In genomic region chr21:42120056-42120903, GRCh38 we compare ENCODE assay signal across 12 cellular contexts. TPM values are rescaled to one million over a fixed set of nuclear protein-coding genes. Genes with fewer than 3 reads are reported as not detected.
DNase-seq lines count a peak whose midpoint lies in the region; ATAC-seq, FAIRE-seq and TF ChIP-seq lines count a peak whose summit lies in the region.
"Had no signal": no experiment of that assay in that cellular context is flagged by ENCODE, and none has a peak within 500 bp of the region (broad histone marks: within the 10 kb centered on the region; RNA-seq: fewer than 3 reads in every experiment).

No MANE protein-coding gene starts in this region.

- no peaks in the 10 kb centered on the region for H3K9me3 ChIP-seq in Loucy (ENCODE audit: insufficient read depth, low read depth, low read length)
- no peaks in the 10 kb centered on the region for H3K9me3 ChIP-seq in kidney (ENCODE audit: control insufficient read depth in 1 of 2, low read length in 2 of 2)
- H3K9me3 ChIP-seq: psoas muscle had no signal

- H3K27ac Mint-ChIP-seq in activated naive CD4-positive, alpha-beta T cell treated with anti-CD3 and anti-CD28 coated beads, Interleukin-2, amount 50 U/mL, for 72 hours = no peak overlapping the region

- no peaks in the 10 kb centered on the region for H3K36me3 Mint-ChIP-seq in activated naive CD4-positive, alpha-beta T cell treated with anti-CD3 and anti-CD28 coated beads, Interleukin-2, amount 50 U/mL, for 72 hours

- no peaks in the 10 kb centered on the region for H3K9me2 ChIP-seq in Loucy (replicated peaks; ENCODE audit: low read depth, low read length)

- TF ChIP-seq CTCF in Loucy (conservative IDR thresholded peaks at IDR 0.05; ENCODE audit: low read length) (no peak), kidney (IDR thresholded peaks at IDR 0.05; ENCODE audit: borderline replicate concordance, extremely low read depth, insufficient read depth) (no peak)

- ATAC-seq in activated naive CD4-positive, alpha-beta T cell treated with anti-CD3 and anti-CD28 coated beads, Interleukin-2, amount 50 U/mL, for 72 hours = no peak
- ATAC-seq: psoas muscle had no signal

- no peak overlapping the region for H3K27ac ChIP-seq in kidney (ENCODE audit: low read depth in 2 of 2, low read length in 2 of 2)
- H3K27ac ChIP-seq: psoas muscle had no signal

- H4K20me1 ChIP-seq in Loucy (ENCODE audit: insufficient read depth, low read length, poor library complexity, severe bottlenecking) = no peaks in the 10 kb centered on the region

- FAIRE-seq in GM12891 (lab: Jason Lieb, UNC) (peak; percentile 62), kidney (lab: Jason Lieb, UNC) (no peak)
- FAIRE-seq: H54 had no signal

- peaks cover 15% of the 10 kb centered on the region for H3F3A ChIP-seq in Loucy (ENCODE audit: low read depth)

- peak overlapping the region; percentile 76 for H3K4me2 ChIP-seq in Loucy (ENCODE audit: low read depth, low read length, poor library complexity, severe bottlenecking)

- H3K27me3 ChIP-seq in Loucy (ENCODE audit: insufficient read depth, low read length, poor library complexity, severe bottlenecking) = no peaks in the 10 kb centered on the region

- H3K9me3 Mint-ChIP-seq in activated naive CD4-positive, alpha-beta T cell treated with anti-CD3 and anti-CD28 coated beads, Interleukin-2, amount 50 U/mL, for 72 hours = no peaks in the 10 kb centered on the region
- H3K9me3 Mint-ChIP-seq: central memory CD8-positive, alpha-beta T cell had no signal

- H2AFZ ChIP-seq in Loucy (ENCODE audit: low read length) = no peak overlapping the region

- intact Hi-C loops in kidney (cut with DNase I) = no loop called here

- TF ChIP-seq POLR2A in GM12891 (IDR thresholded peaks at IDR 0.05; ENCODE audit: low read depth, low read length) = no peak

- H3K79me2 ChIP-seq in Loucy (ENCODE audit: insufficient read depth, low read length) = peaks cover 51% of the 10 kb centered on the region

- DNase-seq in GM12891 (ENCODE audit: insufficient read length, low spot score) (no peak), NCI-H774 (lab: John Stamatoyannopoulos, UW) (peak; percentile 50), kidney (peak; percentile 41), HCEC 1CT (no peak), GDM1 (lab: John Stamatoyannopoulos, UW) (no peak)
- no peak for DNase-seq in activated naive CD4-positive, alpha-beta T cell treated with anti-CD3 and anti-CD28 coated beads, Interleukin-2, amount 50 U/mL, for 72 hours (ENCODE audit: low spot score in 2 of 2)
- no peak for DNase-seq in stimulated activated CD4-positive, alpha-beta T cell treated with anti-CD3 and anti-CD28 coated beads, Interleukin-2, amount 100 ng/mL, for 24 hours
- DNase-seq: NCI-H446 had no signal

- peak overlapping the region; percentile 64 for H3K4me3 ChIP-seq in Loucy (ENCODE audit: low read length, poor library complexity, severe bottlenecking)
- H3K4me3 ChIP-seq in kidney (ENCODE audit: low read length in 2 of 2) = no peak overlapping the region
- H3K4me3 ChIP-seq: psoas muscle had no signal

- peaks cover 88% of the 10 kb centered on the region for H3K4me1 ChIP-seq in Loucy (ENCODE audit: insufficient read depth, low read length, poor library complexity, severe bottlenecking)
- peaks cover 0 to 2% of the 10 kb centered on the region in 2 donors for H3K4me1 ChIP-seq in kidney (ENCODE audit: control insufficient read depth in 1 of 2, insufficient read depth in 1 of 2, low read depth in 1 of 2, low read length in 2 of 2)
- H3K4me1 ChIP-seq: psoas muscle had no signal

- H3K9ac ChIP-seq in Loucy (ENCODE audit: low read depth, low read length, poor library complexity, severe bottlenecking) (peak overlapping the region; percentile 92), kidney (ENCODE audit: low read length in 2 of 2) (no peak overlapping the region)

- H3K36me3 ChIP-seq in Loucy (ENCODE audit: insufficient read depth, low read length) (no peaks in the 10 kb centered on the region), kidney (ENCODE audit: control insufficient read depth in 1 of 2, insufficient read depth in 2 of 2, low read length in 2 of 2) (no peaks in the 10 kb centered on the region)

TF ChIP-seq in GM12891, 5 proteins besides CTCF, POLR2A, EP300 and RAD21:
- no peak for TF ChIP-seq SPI1 (IDR thresholded peaks at IDR 0.05; ENCODE audit: low read depth, low read length)
- no peak for TF ChIP-seq TAF1 (IDR thresholded peaks at IDR 0.05; ENCODE audit: low read depth, low read length)
- TF ChIP-seq PAX5 (IDR thresholded peaks at IDR 0.05; ENCODE audit: insufficient read depth, low read length, severe bottlenecking) = no peak

RNA-seq across cellular contexts. Expression of gene UMODL1, which starts 49.2 kb away (rescaled TPM):
- polyA plus RNA-seq in GM12891 (2012; ENCODE audit: low read depth, missing spikeins) = 0.19 TPM
- not detected for total RNA-seq in kidney
- 0.39 TPM for polyA plus RNA-seq in kidney (ENCODE audit: insufficient read depth, low read depth, low replicate concordance)
- under 1 TPM; 0.09 to 0.18 TPM for total RNA-seq in activated naive CD4-positive, alpha-beta T cell treated with anti-CD3 and anti-CD28 coated beads, Interleukin-2, amount 50 U/mL, for 72 hours
- total RNA-seq: psoas muscle had no signal
- polyA plus RNA-seq: psoas muscle had no signal

Comparison
In these comparisons a context has a peak if more than half of its experiments do, and no peak if none do; other contexts are left out.
1. DNase-seq: peak in NCI-H774 (single experiment) and kidney (single experiment); none in GM12891 (single experiment), activated naive CD4-positive, alpha-beta T cell treated with anti-CD3 and anti-CD28 coated beads, Interleukin-2, amount 50 U/mL, for 72 hours (0 of 2), HCEC 1CT (single experiment), GDM1 (single experiment) and stimulated activated CD4-positive, alpha-beta T cell treated with anti-CD3 and anti-CD28 coated beads, Interleukin-2, amount 100 ng/mL, for 24 hours (0 of 2).